Comparison of ENCODE assay signal across 14 cellular contexts in the genomic region with DNA sequence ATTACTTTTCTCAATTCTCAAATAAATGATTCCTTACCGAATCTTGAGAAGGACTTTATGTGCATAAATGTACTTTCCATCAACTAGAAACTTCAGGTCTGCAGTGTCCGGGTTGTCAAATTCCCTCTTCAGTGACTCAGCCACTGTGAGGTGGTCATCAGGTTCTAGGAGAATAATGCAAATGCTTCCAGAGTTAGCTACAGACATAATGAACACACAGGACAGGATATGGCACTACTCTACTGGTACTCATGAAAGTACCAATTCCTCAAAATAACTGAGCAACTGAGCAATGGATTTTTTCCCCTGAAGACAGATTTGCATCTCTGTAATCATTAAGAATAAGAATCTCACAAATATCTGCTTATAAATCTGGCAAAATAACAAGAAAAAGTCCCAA. TPM values are rescaled to one million over a fixed set of nuclear protein-coding genes. Genes with fewer than 3 reads are reported as not detected.
DNase-seq lines count a peak whose midpoint lies in the region; ATAC-seq and TF ChIP-seq lines count a peak whose summit lies in the region.
"Had no signal": no experiment of that assay in that cellular context is flagged by ENCODE, and none has a peak within 500 bp of the region (broad histone marks: within the 10 kb centered on the region; RNA-seq: fewer than 3 reads in every experiment).

No MANE protein-coding gene starts in this region.

- peaks cover 71 to 82% of the 10 kb centered on the region in 2 donors for H3K4me1 Mint-ChIP-seq in natural killer cell treated with Interleukin-12 subunit alpha and Interleukin-12 subunit beta and Interleukin-15 and Interleukin-18, amount 100 ng/mL, for 72 hours (ENCODE audit: low read depth in 2 of 2)

- peak overlapping the region; percentile 36 for H3K4me2 ChIP-seq in OCI-LY7 (ENCODE audit: low read length)

- peak; percentile 47 for ATAC-seq in GM18873 (IDR thresholded peaks at IDR 0.05; ENCODE audit: low FRiP score, unreplicated experiment)
- ATAC-seq in HG02852 (IDR thresholded peaks at IDR 0.05; ENCODE audit: unreplicated experiment): peak; percentile 30
- no peak for ATAC-seq in natural killer cell treated with Interleukin-12 subunit alpha and Interleukin-12 subunit beta and Interleukin-15 and Interleukin-18, amount 100 ng/mL, for 72 hours
- ATAC-seq in GM18520 (IDR thresholded peaks at IDR 0.05; ENCODE audit: unreplicated experiment): no peak

- no peak overlapping the region for H2AFZ ChIP-seq in OCI-LY7 (ENCODE audit: low read length)

- H3K27ac ChIP-seq in OCI-LY7 (ENCODE audit: low read depth, low read length, poor library complexity, severe bottlenecking): no peak overlapping the region
- H3K27ac ChIP-seq in ovary: no peak overlapping the region
- H3K27ac ChIP-seq: gastrocnemius medialis had no signal

- peak overlapping the region; percentile 84 for H3K4me3 Mint-ChIP-seq in natural killer cell treated with Interleukin-12 subunit alpha and Interleukin-12 subunit beta and Interleukin-15 and Interleukin-18, amount 100 ng/mL, for 72 hours
- H3K4me3 Mint-ChIP-seq: activated naive CD4-positive, alpha-beta T cell treated with anti-CD3 and anti-CD28 coated beads for 36 hours had no signal

- H3K36me3 Mint-ChIP-seq in natural killer cell treated with Interleukin-12 subunit alpha and Interleukin-12 subunit beta and Interleukin-15 and Interleukin-18, amount 100 ng/mL, for 72 hours: peaks cover 23% of the 10 kb centered on the region

- H3K36me3 ChIP-seq in OCI-LY7 (ENCODE audit: insufficient read depth, low read length) (no peaks in the 10 kb centered on the region), ovary (no peaks in the 10 kb centered on the region)
- H3K36me3 ChIP-seq: gastrocnemius medialis, MG63 had no signal

- TF ChIP-seq CTCF in OCI-LY7 (conservative IDR thresholded peaks at IDR 0.05; ENCODE audit: low read length) (no peak), ovary (IDR thresholded peaks at IDR 0.05) (no peak)

- TF ChIP-seq POLR2A in ovary (IDR thresholded peaks at IDR 0.05): no peak

- TF ChIP-seq EP300 in ovary (IDR thresholded peaks at IDR 0.05): no peak

- intact Hi-C loops in OCI-LY7 (cut with micrococcal nuclease; ENCODE audit: unreplicated experiment) (no loop called here), ovary (cut with DNase I) (no loop called here)

- H3K9me3 ChIP-seq in OCI-LY7 (ENCODE audit: low read length) (no peaks in the 10 kb centered on the region), ovary (no peaks in the 10 kb centered on the region)
- H3K9me3 ChIP-seq: gastrocnemius medialis, MG63 had no signal

- peak overlapping the region; percentile 91 to 100 for H3K27ac Mint-ChIP-seq in natural killer cell treated with Interleukin-12 subunit alpha and Interleukin-12 subunit beta and Interleukin-15 and Interleukin-18, amount 100 ng/mL, for 72 hours
- H3K27ac Mint-ChIP-seq: activated naive CD4-positive, alpha-beta T cell treated with anti-CD3 and anti-CD28 coated beads for 36 hours had no signal

- no peaks in the 10 kb centered on the region for H3K27me3 ChIP-seq in ovary
- H3K27me3 ChIP-seq: gastrocnemius medialis, MG63 had no signal

- 91 to 92% (median 92%) methylated on average over 2 of the region's 2 CpGs for WGBS in ovary, 3 donors

- H3K9me3 Mint-ChIP-seq in natural killer cell treated with Interleukin-12 subunit alpha and Interleukin-12 subunit beta and Interleukin-15 and Interleukin-18, amount 100 ng/mL, for 72 hours: no peaks in the 10 kb centered on the region
- H3K9me3 Mint-ChIP-seq: activated naive CD4-positive, alpha-beta T cell treated with anti-CD3 and anti-CD28 coated beads for 36 hours had no signal

- BruUV-seq in OCI-LY7 (replicated peaks; lab: Mats Ljungman, UMichigan): no TSS peak

- DNase-seq in OCI-LY7 (ENCODE audit: low spot score): peak; percentile 17
- DNase-seq in natural killer cell treated with Interleukin-12 subunit alpha and Interleukin-12 subunit beta and Interleukin-15 and Interleukin-18, amount 100 ng/mL, for 72 hours (ENCODE audit: low spot score): no peak
- DNase-seq in UCSD-AML1 (lab: John Stamatoyannopoulos, UW; ENCODE audit: unreplicated experiment): no peak
- DNase-seq in ovary: no peak
- DNase-seq in NK-92 (lab: John Stamatoyannopoulos, UW; ENCODE audit: unreplicated experiment): no peak
- DNase-seq: activated CD4-positive, alpha-beta T cell treated with anti-CD3 and anti-CD28 coated beads for 4 hours; activated naive CD4-positive, alpha-beta T cell treated with anti-CD3 and anti-CD28 coated beads for 36 hours; gastrocnemius medialis; MG63; NCI-H526; stimulated activated naive CD4-positive, alpha-beta T cell had no signal

- H3K79me2 ChIP-seq in OCI-LY7 (ENCODE audit: insufficient read depth, low read depth, low read length): no peaks in the 10 kb centered on the region

- H3K27me3 Mint-ChIP-seq in natural killer cell treated with Interleukin-12 subunit alpha and Interleukin-12 subunit beta and Interleukin-15 and Interleukin-18, amount 100 ng/mL, for 72 hours: no peaks in the 10 kb centered on the region

- no peaks in the 10 kb centered on the region for H3K9me2 ChIP-seq in OCI-LY7 (ENCODE audit: insufficient read depth, low read length)

- H4K20me1 ChIP-seq in OCI-LY7 (ENCODE audit: insufficient read depth, low read length): peaks cover 5% of the 10 kb centered on the region; the same call in 1 of the 2 replicates

- CTCF ChIA-PET in OCI-LY7 (lab: Charles Lee; ENCODE audit: unreplicated experiment): no interaction called here

- H3K4me3 ChIP-seq in OCI-LY7 (ENCODE audit: low read depth, low read length, poor library complexity, severe bottlenecking) (no peak overlapping the region), ovary (no peak overlapping the region)
- H3K4me3 ChIP-seq: gastrocnemius medialis, MG63 had no signal

- H3K4me1 ChIP-seq in OCI-LY7 (ENCODE audit: insufficient read depth, low read length, poor library complexity, severe bottlenecking): peaks cover 52% of the 10 kb centered on the region
- no peaks in the 10 kb centered on the region for H3K4me1 ChIP-seq in ovary (ENCODE audit: insufficient read depth)

- POLR2A ChIA-PET in OCI-LY7 (lab: Charles Lee): interaction anchor here (0.6 to 2.4 kb wide), 2 partner anchors 26 to 32 kb away, joined by 4 to 8 read pairs; no protein-coding TSS in a partner anchor

RNA-seq across cellular contexts. Expression of a gene that starts 31.2 kb away (rescaled TPM):
- 4.4 and 9.0 TPM in 2 replicates for total RNA-seq in OCI-LY7 (2014; rRNA removed; shearing (Covaris generic))
- total RNA-seq in OCI-LY7 (2022): 7.2 and 7.3 TPM in 2 replicates
- total RNA-seq in natural killer cell treated with Interleukin-12 subunit alpha and Interleukin-12 subunit beta and Interleukin-15 and Interleukin-18, amount 100 ng/mL, for 72 hours: 10 to 100 TPM; 29.8 to 31.2 TPM
- total RNA-seq in ovary: 10 to 100 TPM in 5 of 7 donors, 1 to 10 TPM in 2; 8.2 to 22.6 (median 13.9) TPM
- polyA plus RNA-seq in ovary: 10 to 100 TPM; 16.8 to 19.1 TPM

Comparison
In these comparisons a context has a peak if more than half of its experiments do, and no peak if none do; other contexts are left out.
1. ATAC-seq: peak in GM18873 (single experiment) and HG02852 (single experiment); none in natural killer cell treated with Interleukin-12 subunit alpha and Interleukin-12 subunit beta and Interleukin-15 and Interleukin-18, amount 100 ng/mL, for 72 hours (0 of 2) and GM18520 (single experiment).